Comparison of ENCODE assay signal across 1 cellular context in genomic region chr7:25179325-25179724, GRCh38.
A peak's percentile ranks its signal among the peaks of the same experiment; 100 is the strongest.
TF ChIP-seq lines count a peak whose summit lies in the region.

No MANE protein-coding gene starts in this region.

TF ChIP-seq in HepG2, 621 proteins besides CTCF, POLR2A, EP300 and RAD21 (continued from another document):
- TF ChIP-seq PAXIP1 (CRISPR knock-in tag; conservative IDR thresholded peaks at IDR 0.05) (no peak), ZC3H13 (CRISPR knock-in tag; IDR thresholded peaks at IDR 0.05) (peak; percentile 39; the same call in 1 of the 2 replicates)
